In the genomic region with DNA sequence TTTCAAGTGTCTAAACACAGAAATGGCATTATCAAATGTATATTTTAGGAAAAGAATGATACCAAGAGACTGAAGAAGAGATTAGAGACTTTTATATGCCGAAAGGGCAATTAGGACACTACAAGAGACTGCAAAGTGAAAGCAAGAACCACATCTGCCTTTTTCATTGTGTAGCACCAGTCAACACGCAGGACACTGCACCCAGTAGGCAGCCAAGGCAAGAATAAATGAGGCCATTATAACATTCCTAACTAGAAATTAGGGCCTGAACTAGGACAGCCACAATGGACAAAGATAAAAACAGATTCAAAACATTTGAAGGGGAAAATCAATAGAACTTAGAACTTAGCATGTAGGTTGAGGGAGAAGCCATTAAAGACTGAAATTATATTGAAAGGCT, we compare ENCODE assay signal across 20 cellular contexts. TPM values are rescaled to one million over a fixed set of nuclear protein-coding genes. Genes with fewer than 3 reads are reported as not detected.
DNase-seq lines count a peak whose midpoint lies in the region; ATAC-seq lines count a peak whose summit lies in the region.
"Had no signal": no experiment of that assay in that cellular context is flagged by ENCODE, and none has a peak within 500 bp of the region (broad histone marks: within the 10 kb centered on the region; RNA-seq: fewer than 3 reads in every experiment).

No MANE protein-coding gene starts in this region.

- no peak overlapping the region for H3K4me3 ChIP-seq in effector memory CD4-positive, alpha-beta T cell (ENCODE audit: insufficient read depth, low read depth, low read length, poor library complexity, severe bottlenecking)
- H3K4me3 ChIP-seq: A549, BLaER1, PC-9 had no signal

- DNase-seq in left ventricle myocardium superior (no peak), cardiac septum (ENCODE audit: low spot score) (no peak), globus pallidus (ENCODE audit: low spot score) (peak; percentile 82), pons (ENCODE audit: low spot score) (peak; percentile 86), NCI-H187 (lab: John Stamatoyannopoulos, UW) (no peak), GM19238 (ENCODE audit: insufficient read length, low spot score) (no peak)
- no peak for DNase-seq in effector memory CD4-positive, alpha-beta T cell
- DNase-seq: CD4-positive, alpha-beta memory T cell; GF-D8; GOT3; NCI-H1105 treated with DMSO at 0.1 percent for 48 hours; NCI-H1694; NCI-H345; NCI-H524 treated with DMSO at 0.1 percent for 48 hours; PC-9; SIG-M5 had no signal

- no peaks in the 10 kb centered on the region for H3K27me3 ChIP-seq in effector memory CD4-positive, alpha-beta T cell (replicated peaks; ENCODE audit: control insufficient read depth, insufficient read depth, low read length, poor library complexity, severe bottlenecking)
- H3K27me3 ChIP-seq: BLaER1 had no signal

- intact Hi-C loops in left ventricle myocardium superior (cut with micrococcal nuclease) = no loop called here
- intact Hi-C loops in cardiac septum (cut with DNase I) = no loop called here

- no peak overlapping the region for H3K27ac ChIP-seq in effector memory CD4-positive, alpha-beta T cell (ENCODE audit: insufficient read depth, low read length, poor library complexity, severe bottlenecking)
- H3K27ac ChIP-seq: A549, BLaER1, PC-9, RWPE1 had no signal

- H3K36me3 ChIP-seq in effector memory CD4-positive, alpha-beta T cell (ENCODE audit: control insufficient read depth, insufficient read depth, low read length) = peaks cover 11% of the 10 kb centered on the region

- ATAC-seq in left ventricle myocardium superior = peak; percentile 49
- ATAC-seq: A549, HCT116 had no signal

- H3K9me3 ChIP-seq in effector memory CD4-positive, alpha-beta T cell (ENCODE audit: control insufficient read depth, low read length) = no peaks in the 10 kb centered on the region
- H3K9me3 ChIP-seq: A549, BLaER1 had no signal

- H3K4me1 ChIP-seq in effector memory CD4-positive, alpha-beta T cell (ENCODE audit: control insufficient read depth, insufficient read depth, low read length, poor library complexity, severe bottlenecking) = no peaks in the 10 kb centered on the region
- H3K4me1 ChIP-seq: A549, BLaER1 had no signal

RNA-seq across cellular contexts. Expression of a gene that starts 10.8 kb away (rescaled TPM):
- total RNA-seq in left ventricle myocardium superior (26.9 TPM), cardiac septum (16.0 TPM)

Comparison
In these comparisons a context has a peak if more than half of its experiments do, and no peak if none do; other contexts are left out.
1. DNase-seq: peak in globus pallidus (single experiment) and pons (single experiment); none in left ventricle myocardium superior (single experiment), cardiac septum (single experiment), NCI-H187 (0 of 2), GM19238 (single experiment) and effector memory CD4-positive, alpha-beta T cell (0 of 3).